Comparison of ENCODE assay signal across 24 cellular contexts in the genomic region with DNA sequence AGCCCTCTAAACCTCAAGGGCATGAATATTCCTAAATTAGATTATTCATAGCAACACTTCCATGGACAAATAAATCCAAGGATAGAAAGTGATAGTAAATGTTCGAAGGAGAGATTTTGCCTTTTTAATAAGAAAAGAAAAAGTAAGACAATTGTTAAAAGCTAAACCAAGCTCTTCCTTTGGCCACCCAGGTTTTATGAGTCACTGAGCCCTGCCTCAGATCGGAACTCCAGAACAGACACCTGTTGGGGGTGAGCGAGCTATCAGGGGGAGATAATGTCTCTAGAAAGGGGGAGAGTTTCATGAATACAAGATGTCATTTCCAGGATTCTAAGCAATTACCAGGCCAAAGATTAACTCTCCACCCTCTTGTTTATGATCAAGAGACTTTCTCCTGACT.
"Had no signal": no experiment of that assay in that cellular context is flagged by ENCODE, and none has a peak within 500 bp of the region (broad histone marks: within the 10 kb centered on the region; RNA-seq: fewer than 3 reads in every experiment).

No MANE protein-coding gene starts in this region.

- ATAC-seq: effector memory CD8-positive, alpha-beta T cell; esophagus mucosa; gastrocnemius medialis; heart right ventricle; left cardiac atrium; left lung; left ventricle myocardium superior; lower lobe of right lung; mucosa of descending colon; naive thymus-derived CD4-positive, alpha-beta T cell had no signal

- H3K27ac ChIP-seq: colonic mucosa, epithelial cell of prostate, esophagus squamous epithelium, gastrocnemius medialis, heart right ventricle, left lung, lower lobe of right lung had no signal

- H3K36me3 ChIP-seq: colonic mucosa, esophagus squamous epithelium, gastrocnemius medialis, heart right ventricle, left lung, lower lobe of right lung had no signal

- H3K4me1 ChIP-seq: colonic mucosa, esophagus squamous epithelium, gastrocnemius medialis, left lung, lower lobe of right lung had no signal

- H3K36me3 Mint-ChIP-seq: mesothelial cell of epicardium; naive thymus-derived CD4-positive, alpha-beta T cell had no signal

- H3K9me3 ChIP-seq: colonic mucosa, esophagus squamous epithelium, gastrocnemius medialis, heart right ventricle, left lung, lower lobe of right lung, mucosa of descending colon had no signal

- DNase-seq: colonic mucosa; cortex of kidney; effector CD8-positive, alpha-beta T cell; effector memory CD8-positive, alpha-beta T cell; endodermal cell; erythroblast; esophagus squamous epithelium; foreskin melanocyte; gastrocnemius medialis; glutamatergic neuron; head of caudate nucleus; heart right ventricle; hippocampal formation; left cardiac atrium; left lung; left ventricle myocardium superior; lower lobe of right lung; mesenchymal stem cell; mucosa of descending colon; naive thymus-derived CD4-positive, alpha-beta T cell had no signal

- H3K27ac Mint-ChIP-seq: dendritic cell treated with granulocyte-macrophage colony-stimulating factor and Interleukin-4, amounts not matched to agents 40 ng/mL and 50 ng/mL, for 4 days; effector memory CD8-positive, alpha-beta T cell; endodermal cell; mesothelial cell of epicardium; naive thymus-derived CD4-positive, alpha-beta T cell had no signal

- H3K27me3 Mint-ChIP-seq: dendritic cell treated with granulocyte-macrophage colony-stimulating factor and Interleukin-4, amounts not matched to agents 40 ng/mL and 50 ng/mL, for 4 days had no signal

- H3K4me3 ChIP-seq: colonic mucosa, esophagus squamous epithelium, gastrocnemius medialis, heart right ventricle, left lung, lower lobe of right lung, mucosa of descending colon had no signal

- H3K9me3 Mint-ChIP-seq: dendritic cell treated with granulocyte-macrophage colony-stimulating factor and Interleukin-4, amounts not matched to agents 40 ng/mL and 50 ng/mL, for 4 days; effector memory CD8-positive, alpha-beta T cell; endodermal cell; mesothelial cell of epicardium; naive thymus-derived CD4-positive, alpha-beta T cell had no signal

- H3K4me3 Mint-ChIP-seq: dendritic cell treated with granulocyte-macrophage colony-stimulating factor and Interleukin-4, amounts not matched to agents 40 ng/mL and 50 ng/mL, for 4 days; effector memory CD8-positive, alpha-beta T cell; endodermal cell; mesothelial cell of epicardium; naive thymus-derived CD4-positive, alpha-beta T cell had no signal

- H3K27me3 ChIP-seq: colonic mucosa, left lung had no signal
